7 cellular contexts compared by ENCODE assay signal in the genomic region with DNA sequence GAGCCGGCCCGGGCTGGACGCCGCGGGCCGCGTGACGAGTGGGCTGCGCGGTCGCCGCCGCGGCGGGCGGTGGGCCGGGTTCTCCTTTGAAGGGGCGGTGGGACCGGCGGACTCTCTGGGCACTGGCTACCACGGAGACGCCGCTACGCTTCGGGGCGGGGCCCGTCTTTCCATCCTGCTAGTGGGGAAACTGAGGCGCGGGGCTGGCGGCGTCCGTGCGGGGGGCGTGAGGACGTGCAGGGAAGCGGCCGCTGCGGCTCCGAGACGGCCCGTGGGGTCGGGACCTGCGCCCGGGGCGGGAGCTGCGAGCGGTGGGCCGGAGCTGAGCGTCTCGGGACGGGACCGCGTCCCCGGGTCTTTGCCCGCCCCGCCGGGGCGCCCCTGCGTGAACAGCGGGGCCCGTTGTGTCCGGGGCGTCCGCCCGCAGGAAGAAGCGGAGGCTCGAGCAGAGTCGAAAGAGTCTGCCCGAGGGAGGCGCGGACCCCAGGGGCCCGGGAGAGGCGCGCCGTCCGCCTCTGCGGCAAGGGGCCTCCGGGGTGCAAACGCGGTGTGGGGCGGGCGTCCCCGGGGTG. TPM values are rescaled to one million over a fixed set of nuclear protein-coding genes. Genes with fewer than 3 reads are reported as not detected.
DNase-seq lines count a peak whose midpoint lies in the region; ATAC-seq and TF ChIP-seq lines count a peak whose summit lies in the region.

No MANE protein-coding gene starts in this region.

- H2AFZ ChIP-seq in smooth muscle cell (ENCODE audit: low read depth): no peak overlapping the region

- peak overlapping the region; percentile 15 for H3K9ac ChIP-seq in smooth muscle cell (ENCODE audit: low read depth)

- no peaks in the 10 kb centered on the region for H3K27me3 ChIP-seq in SJCRH30
- H3K27me3 ChIP-seq in smooth muscle cell (ENCODE audit: low read depth): no peaks in the 10 kb centered on the region

- H3K4me3 ChIP-seq in HFF-Myc (replicated peaks; ENCODE audit: low read depth, low read length) (peak overlapping the region; percentile 76), SJCRH30 (peak overlapping the region; percentile 86), fibroblast of villous mesenchyme (ENCODE audit: low read depth, low read length) (peak overlapping the region; percentile 69), smooth muscle cell (peak overlapping the region; percentile 67)

- DNase-seq in HFF-Myc (ENCODE audit: extremely low read depth, low read depth) (no peak), SJCRH30 (no peak), fibroblast of villous mesenchyme (ENCODE audit: low read depth) (no peak), smooth muscle cell (lab: John Stamatoyannopoulos, UW; ENCODE audit: unreplicated experiment) (no peak), kidney glomerular epithelial cell (lab: John Stamatoyannopoulos, UW) (no peak)
- DNase-seq in stimulated activated naive CD4-positive, alpha-beta T cell (lab: John Stamatoyannopoulos, UW): no peak

- H4K20me1 ChIP-seq in smooth muscle cell (ENCODE audit: low read depth): peaks cover 40% of the 10 kb centered on the region

- TF ChIP-seq CTCF in HFF-Myc (IDR thresholded peaks at IDR 0.05; ENCODE audit: low read depth, low read length, missing control alignments) (no peak), fibroblast of villous mesenchyme (IDR thresholded peaks at IDR 0.05; ENCODE audit: insufficient read depth, low read depth, low read length) (no peak), smooth muscle cell (IDR thresholded peaks at IDR 0.05; ENCODE audit: borderline replicate concordance, insufficient read depth, poor library complexity, severe bottlenecking) (no peak)

- peak overlapping the region; percentile 84 for H3K4me2 ChIP-seq in smooth muscle cell

- H3K4me1 ChIP-seq in SJCRH30: no peaks in the 10 kb centered on the region
- H3K4me1 ChIP-seq in smooth muscle cell (ENCODE audit: low read depth): peaks cover 23% of the 10 kb centered on the region

- WGBS in smooth muscle cell (ENCODE audit: low lambda C conversion rate): 16% methylated on average over 46 of the region's 83 CpGs

- H3K79me2 ChIP-seq in smooth muscle cell (ENCODE audit: low read depth): peaks cover 44% of the 10 kb centered on the region

- peaks cover 14% of the 10 kb centered on the region for H3F3A ChIP-seq in smooth muscle cell (ENCODE audit: low read depth)

- H3K9me3 ChIP-seq in SJCRH30 (replicated peaks) (no peaks in the 10 kb centered on the region), smooth muscle cell (replicated peaks; ENCODE audit: low read depth) (no peaks in the 10 kb centered on the region)

- no peaks in the 10 kb centered on the region for H3K36me3 ChIP-seq in SJCRH30
- no peaks in the 10 kb centered on the region for H3K36me3 ChIP-seq in smooth muscle cell (ENCODE audit: low read depth)

- peak; percentile 27 for ATAC-seq in GM18867 (IDR thresholded peaks at IDR 0.05; ENCODE audit: unreplicated experiment)

- H3K27ac ChIP-seq in SJCRH30 (no peak overlapping the region), smooth muscle cell (ENCODE audit: low read depth) (peak overlapping the region; percentile 63)

RNA-seq across cellular contexts. Expression of a gene that starts 0.5 kb away (rescaled TPM):
- 45.6 and 46.9 TPM in 2 replicates for total RNA-seq in SJCRH30 (2014; rRNA removed; shearing (Covaris generic))
- total RNA-seq in fibroblast of villous mesenchyme (48.4 and 53.5 TPM in 2 replicates), smooth muscle cell (290 and 292 TPM in 2 replicates)
- polyA plus RNA-seq in smooth muscle cell: 213 and 244 TPM in 2 replicates
